ENCODE assay signal across 8 cellular contexts in the genomic region with DNA sequence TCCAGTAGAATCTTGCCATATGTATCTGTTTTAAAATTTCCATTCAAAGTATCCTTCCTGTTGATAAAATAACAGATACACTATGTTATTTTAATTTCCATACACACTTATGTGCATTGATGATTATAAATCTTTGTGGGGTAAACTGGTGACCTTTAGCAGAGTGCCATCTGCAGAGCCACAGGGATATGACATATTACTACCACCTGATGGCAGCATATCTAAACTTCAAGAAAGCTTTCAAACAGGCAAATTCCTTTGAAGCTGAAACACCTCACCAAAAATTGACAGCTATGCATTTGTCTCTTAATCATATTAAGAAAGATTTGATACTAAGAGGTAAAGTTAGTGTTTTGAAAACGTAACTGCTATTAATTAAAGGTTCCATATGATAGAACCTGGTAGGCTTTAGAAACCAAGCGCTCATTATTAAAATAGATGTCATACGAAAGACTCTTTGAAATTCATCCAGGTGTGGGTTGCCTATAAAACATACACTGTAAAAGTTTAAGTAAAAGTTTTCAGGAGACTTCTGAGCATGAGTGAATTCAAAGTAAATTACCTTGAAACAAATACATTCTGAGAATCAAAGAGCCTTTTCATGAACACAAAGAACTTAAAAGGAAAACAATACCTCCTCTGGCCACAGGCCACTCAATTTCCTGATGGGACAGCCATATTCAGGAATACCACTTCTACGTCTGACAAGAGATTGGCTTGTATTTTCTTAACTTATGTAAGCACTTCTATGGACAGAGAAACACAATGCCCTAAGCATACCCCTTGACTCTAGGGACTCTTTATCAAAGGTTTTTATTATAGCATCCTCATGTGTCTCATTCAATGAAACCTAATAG.
DNase-seq lines count a peak whose midpoint lies in the region; ATAC-seq and TF ChIP-seq lines count a peak whose summit lies in the region.

No MANE protein-coding gene starts in this region.

- H3K4me3 ChIP-seq in astrocyte of the spinal cord (ENCODE audit: low read depth, low read length): no peak overlapping the region

- DNase-seq in DMS153 treated with DMSO at 0.1 percent for 48 hours (lab: John Stamatoyannopoulos, UW; ENCODE audit: unreplicated experiment) (peak; percentile 9), NCI-H748 (lab: John Stamatoyannopoulos, UW; ENCODE audit: unreplicated experiment) (peak; percentile 73), astrocyte of the spinal cord (ENCODE audit: low read depth, low spot score) (peak; percentile 49), iris pigment epithelial cell (ENCODE audit: low read depth) (peak; percentile 46), NCI-H226 (no peak)
- no peak for DNase-seq in stimulated activated CD4-positive, alpha-beta T cell treated with anti-CD3 and anti-CD28 coated beads, Interleukin-4, amount 100 ng/mL, for 24 hours

- in situ Hi-C loops in astrocyte of the spinal cord (cut with HindIII; ENCODE audit: low sequenced_read_pairs): no loop called here

- TF ChIP-seq CTCF in astrocyte of the spinal cord (IDR thresholded peaks at IDR 0.05; ENCODE audit: low read depth, low read length): peak; percentile 57

- ATAC-seq in GM18870 (IDR thresholded peaks at IDR 0.05; ENCODE audit: unreplicated experiment) (peak; percentile 78), HG03066 (IDR thresholded peaks at IDR 0.05; ENCODE audit: low read depth, unreplicated experiment) (peak; percentile 81)

Comparison
In these comparisons a context has a peak if more than half of its experiments do, and no peak if none do; other contexts are left out.
1. DNase-seq: peak in DMS153 treated with DMSO at 0.1 percent for 48 hours (single experiment), NCI-H748 (single experiment), astrocyte of the spinal cord (single experiment) and iris pigment epithelial cell (single experiment); none in stimulated activated CD4-positive, alpha-beta T cell treated with anti-CD3 and anti-CD28 coated beads, Interleukin-4, amount 100 ng/mL, for 24 hours (single experiment) and NCI-H226 (single experiment).